In the genomic region with DNA sequence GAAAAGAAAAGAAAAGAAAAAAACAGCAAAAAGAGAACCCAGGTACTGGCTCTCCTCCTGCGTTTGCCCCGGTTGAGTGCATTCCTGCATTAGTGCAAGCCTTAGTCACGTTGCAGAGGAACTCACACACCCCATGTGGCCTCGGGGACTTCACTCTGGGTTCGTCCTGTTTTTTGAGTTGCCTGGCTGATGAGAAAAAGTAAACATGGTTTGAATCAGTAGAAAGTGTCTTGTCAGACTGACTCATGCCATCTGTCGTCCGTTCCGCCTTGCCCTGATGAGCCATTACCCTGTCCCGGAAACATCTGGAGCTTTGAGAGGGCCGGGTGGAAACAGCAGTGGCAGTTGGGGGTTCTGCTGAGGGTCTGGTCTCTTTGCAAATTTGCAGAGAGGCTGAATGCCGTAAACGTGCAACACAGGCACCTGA, we compare ENCODE assay signal across 8 cellular contexts. TPM values are rescaled to one million over a fixed set of nuclear protein-coding genes. Genes with fewer than 3 reads are reported as not detected.
DNase-seq lines count a peak whose midpoint lies in the region; ATAC-seq, FAIRE-seq and TF ChIP-seq lines count a peak whose summit lies in the region.

No MANE protein-coding gene starts in this region.

- H3K36me3 ChIP-seq in Peyer's patch (peaks cover 0 to 7% (median 0%) of the 10 kb centered on the region in 3 donors), body of pancreas (replicated peaks in 1 of 2; ENCODE audit: insufficient read depth in 1 of 2, low read depth in 2 of 2) (no peaks in the 10 kb centered on the region)

- CTCF ChIA-PET in Calu3 (lab: Charles Lee), result no interaction called here

- FAIRE-seq in frontal cortex (lab: Jason Lieb, UNC), result no peak

- 43 to 60% methylated on average over 11 to 12 of the region's 12 CpGs for WGBS in body of pancreas, 2 donors

- H3K27ac ChIP-seq in Peyer's patch (peak overlapping the region; percentile 14 to 77 (median 48)), body of pancreas (peak overlapping the region in 1 of 4 donors; percentile 46)

- H3K27ac Mint-ChIP-seq in Calu3 (ENCODE audit: unreplicated experiment), result no peak overlapping the region

- no peak for TF ChIP-seq CTCF in Peyer's patch (IDR thresholded peaks at IDR 0.05)
- no peak for TF ChIP-seq CTCF in body of pancreas (IDR thresholded peaks at IDR 0.05)
- no peak for TF ChIP-seq CTCF in Calu3 (IDR thresholded peaks at IDR 0.05; ENCODE audit: unreplicated experiment)

- H3K27me3 ChIP-seq in Peyer's patch (no peaks in the 10 kb centered on the region), body of pancreas (no peaks in the 10 kb centered on the region)

- peaks cover 12% of the 10 kb centered on the region for H3K4me1 Mint-ChIP-seq in Calu3 (ENCODE audit: low read depth, unreplicated experiment)

- TF ChIP-seq POLR2A in Peyer's patch (IDR thresholded peaks at IDR 0.05) (no peak), body of pancreas (IDR thresholded peaks at IDR 0.05) (no peak)

- H3K27me3 Mint-ChIP-seq in Calu3 (ENCODE audit: unreplicated experiment), result no peaks in the 10 kb centered on the region

- H3K4me3 ChIP-seq in Peyer's patch (no peak overlapping the region), body of pancreas (no peak overlapping the region)

- H3K4me3 Mint-ChIP-seq in Calu3 (ENCODE audit: low read depth, unreplicated experiment), result no peak overlapping the region

- intact Hi-C loops in body of pancreas (cut with DNase I) (no loop called here), Calu3 (cut with micrococcal nuclease; ENCODE audit: unreplicated experiment) (no loop called here)

- H3K4me1 ChIP-seq in Peyer's patch (peaks cover 3 to 78% (median 32%) of the 10 kb centered on the region in 4 donors), body of pancreas (peaks cover 58% of the 10 kb centered on the region)

- DNase-seq in Peyer's patch, result peak; percentile 70 to 92 (median 91)
- peak; percentile 21 to 75 (median 40) for DNase-seq in body of pancreas
- DNase-seq in kidney tubule cell (ENCODE audit: low spot score), result peak; percentile 96
- peak; percentile 27 to 30 for DNase-seq in stimulated activated CD8-positive, alpha-beta memory T cell treated with anti-CD3 and anti-CD28 coated beads, Interleukin-15, amount 100 ng/mL, for 4 hours (ENCODE audit: low read depth in 2 of 2)
- no peak for DNase-seq in frontal cortex (ENCODE audit: low spot score in 2 of 2)
- no peak for DNase-seq in Calu3

- H3K9me3 Mint-ChIP-seq in Calu3 (ENCODE audit: low read depth, unreplicated experiment), result no peaks in the 10 kb centered on the region

- H3K36me3 Mint-ChIP-seq in Calu3 (ENCODE audit: insufficient read depth, unreplicated experiment), result no peaks in the 10 kb centered on the region

- ATAC-seq in GM18498 (IDR thresholded peaks at IDR 0.05; ENCODE audit: unreplicated experiment) (peak; percentile 94), HG02798 (IDR thresholded peaks at IDR 0.05; ENCODE audit: poor library complexity, unreplicated experiment) (peak; percentile 90), body of pancreas (peak; percentile 49)

- no TSS peak for BruUV-seq in Calu3 (replicated peaks; lab: Mats Ljungman, UMichigan)

- H3K9me3 ChIP-seq in Peyer's patch (no peaks in the 10 kb centered on the region), body of pancreas (no peaks in the 10 kb centered on the region)

RNA-seq across cellular contexts. Expression of a gene that starts 16.3 kb away (rescaled TPM):
- total RNA-seq in Peyer's patch (100 to 1,000 TPM; 129 to 209 (median 175) TPM), body of pancreas (100 to 1,000 TPM; 126 to 183 TPM), frontal cortex (11.4 TPM), Calu3 (2022) (51.2 and 73.9 TPM in 2 replicates)

RNA-seq across cellular contexts. Expression of a gene that starts 44.5 kb away (rescaled TPM):
- total RNA-seq in Peyer's patch, result under 1 TPM in 1 of 4 donors, not detected in 3; 0.40 TPM
- under 1 TPM in 1 of 2 donors, not detected in 1; 0.26 TPM for total RNA-seq in body of pancreas
- total RNA-seq in frontal cortex, result not detected
- total RNA-seq in Calu3 (2022), result not detected in 2 replicates

Comparison
In these comparisons a context has a peak if more than half of its experiments do, and no peak if none do; other contexts are left out.
1. DNase-seq: peak in Peyer's patch (3 of 3), body of pancreas (4 of 4), kidney tubule cell (single experiment) and stimulated activated CD8-positive, alpha-beta memory T cell treated with anti-CD3 and anti-CD28 coated beads, Interleukin-15, amount 100 ng/mL, for 4 hours (2 of 2); none in frontal cortex (0 of 2) and Calu3 (single experiment).
2. Peak in every context shown above with its lines, with median percentiles within 50 percentile points of each other: ATAC-seq.